ENCODE assay signal across 1 cellular context in genomic region chr3:106440672-106441071, GRCh38.
TF ChIP-seq lines count a peak whose summit lies in the region.

No MANE protein-coding gene starts in this region.

TF ChIP-seq in GM12878, 131 proteins besides CTCF, POLR2A, EP300 and RAD21 (continued from another document):
- TF ChIP-seq CEBPZ (IDR thresholded peaks at IDR 0.05; ENCODE audit: low read depth, low read length) (no peak), HCFC1 (IDR thresholded peaks at IDR 0.05; ENCODE audit: low read length) (no peak), TCF12 (IDR thresholded peaks at IDR 0.05; ENCODE audit: low read depth, low read length) (no peak), EGR1 (IDR thresholded peaks at IDR 0.05; ENCODE audit: borderline replicate concordance in 1 of 2, low read depth in 2 of 2, low read length in 2 of 2) (no peak), RB1 (IDR thresholded peaks at IDR 0.05; ENCODE audit: borderline replicate concordance) (no peak), HDGF (IDR thresholded peaks at IDR 0.05) (no peak), CBX3 (IDR thresholded peaks at IDR 0.05; ENCODE audit: borderline replicate concordance, low read depth) (no peak), CHD4 (IDR thresholded peaks at IDR 0.05) (no peak), RCOR1 (conservative IDR thresholded peaks at IDR 0.05; ENCODE audit: low read depth, low read length) (no peak), REST (IDR thresholded peaks at IDR 0.05; ENCODE audit: low read depth, low read length) (no peak), EZH2 (IDR thresholded peaks at IDR 0.05; ENCODE audit: borderline replicate concordance, control insufficient read depth, low read depth, low read length) (no peak), USF1 (IDR thresholded peaks at IDR 0.05; ENCODE audit: borderline replicate concordance, extremely low read length, insufficient read depth, low read depth, low read length) (no peak), ZNF687 (IDR thresholded peaks at IDR 0.05) (no peak), BRCA1 (IDR thresholded peaks at IDR 0.05; ENCODE audit: low read depth, low read length) (no peak)
